Comparison of ENCODE assay signal across 19 cellular contexts in the genomic region with DNA sequence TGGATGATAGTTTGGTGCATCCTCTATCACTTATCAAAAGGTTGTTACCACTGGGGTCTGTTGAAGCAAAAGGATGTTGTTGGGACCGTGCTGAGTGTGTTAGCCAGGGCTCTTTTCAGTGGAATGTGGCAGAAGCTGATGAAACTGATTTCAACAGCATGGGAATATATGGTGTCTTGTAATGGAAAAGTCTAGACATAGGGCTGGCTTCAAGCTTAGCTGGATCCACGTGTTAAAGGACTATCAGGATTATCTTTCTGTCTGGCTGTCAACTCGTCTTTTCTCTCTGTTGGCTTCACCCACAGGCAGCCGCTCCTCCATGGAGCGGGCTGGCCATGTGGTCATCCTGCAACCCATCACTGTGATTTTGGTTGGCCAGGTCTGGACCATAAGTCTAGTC. TPM values are rescaled to one million over a fixed set of nuclear protein-coding genes. Genes with fewer than 3 reads are reported as not detected.
DNase-seq lines count a peak whose midpoint lies in the region; ATAC-seq, FAIRE-seq and TF ChIP-seq lines count a peak whose summit lies in the region.
"Had no signal": no experiment of that assay in that cellular context is flagged by ENCODE, and none has a peak within 500 bp of the region (broad histone marks: within the 10 kb centered on the region; RNA-seq: fewer than 3 reads in every experiment).

No MANE protein-coding gene starts in this region.

- H2BK15ac ChIP-seq in mesenchymal stem cell (ENCODE audit: low read depth, poor library complexity, severe bottlenecking) = no peak overlapping the region

- H3K27me3 ChIP-seq in astrocyte (ENCODE audit: insufficient read depth, low read length) (no peaks in the 10 kb centered on the region), mesenchymal stem cell (ENCODE audit: control insufficient read depth in 1 of 2, insufficient read depth in 1 of 2, low read length in 2 of 2) (no peaks in the 10 kb centered on the region)
- H3K27me3 ChIP-seq: BLaER1 had no signal

- no peak for TF ChIP-seq CTCF in astrocyte (IDR thresholded peaks at IDR 0.05; ENCODE audit: insufficient read depth, low read depth, low read length)

- WGBS in mesenchymal stem cell = 69% methylated on average over 5 of the region's 5 CpGs

- H4K91ac ChIP-seq in mesenchymal stem cell (ENCODE audit: low read length) = no peak overlapping the region

- no peak overlapping the region for H3K14ac ChIP-seq in mesenchymal stem cell (ENCODE audit: low read length in 2 of 2)

- DNase-seq in GM03348 (ENCODE audit: low spot score) (peak; percentile 20), astrocyte (ENCODE audit: low read depth) (no peak), mesenchymal stem cell (peak; percentile 43), NOMO-1 treated with dmso at 0.1 percent for 144 hours (lab: John Stamatoyannopoulos, UW; ENCODE audit: unreplicated experiment) (no peak), NCI-H1092 (lab: John Stamatoyannopoulos, UW) (no peak), dermis blood vessel endothelial cell (no peak)
- DNase-seq: Caco-2; CD8-positive, alpha-beta memory T cell; DND-41; GF-D8; IMR-90 had no signal

- H2BK12ac ChIP-seq in mesenchymal stem cell (ENCODE audit: low read length in 2 of 2) = no peak overlapping the region

- H3K4me1 Mint-ChIP-seq in astrocyte (ENCODE audit: low read depth, unreplicated experiment) = peaks cover 5% of the 10 kb centered on the region
- H3K4me1 Mint-ChIP-seq in stimulated activated memory B cell treated with anti-CD40 and anti-IgM and Interleukin-4, amounts not matched to agents 10 μg/mL and 1 μg/mL and 100 μg/mL, for 72 hours = peaks cover 80% of the 10 kb centered on the region

- H4K20me1 ChIP-seq in astrocyte (ENCODE audit: insufficient read depth, low read length) = peaks cover 37% of the 10 kb centered on the region

- no peaks in the 10 kb centered on the region for H3K36me3 ChIP-seq in astrocyte (ENCODE audit: insufficient read depth, low read length)
- peaks cover 0 to 11% of the 10 kb centered on the region in 2 experiments for H3K36me3 ChIP-seq in mesenchymal stem cell (ENCODE audit: control insufficient read depth in 1 of 2, insufficient read depth in 2 of 2, low read depth in 1 of 2, low read length in 2 of 2)

- H3K9me3 ChIP-seq in astrocyte (ENCODE audit: insufficient read depth, low read depth, low read length) = no peaks in the 10 kb centered on the region
- no peaks in the 10 kb centered on the region for H3K9me3 ChIP-seq in mesenchymal stem cell (ENCODE audit: control insufficient read depth, low read length)
- H3K9me3 ChIP-seq: BLaER1, Caco-2 had no signal

- no peak overlapping the region for H2AFZ ChIP-seq in astrocyte (ENCODE audit: low read depth, low read length)
- no peak overlapping the region for H2AFZ ChIP-seq in mesenchymal stem cell (ENCODE audit: low read depth, low read length)

- H3K4me1 ChIP-seq in astrocyte (ENCODE audit: insufficient read depth, low read length) (no peaks in the 10 kb centered on the region), mesenchymal stem cell (ENCODE audit: control insufficient read depth, insufficient read depth, low read depth, low read length) (peaks cover 16% of the 10 kb centered on the region)
- H3K4me1 ChIP-seq: Caco-2 had no signal

- no peak overlapping the region for H2BK120ac ChIP-seq in mesenchymal stem cell (ENCODE audit: low read depth, low read length)

- H3K4me3 ChIP-seq in astrocyte (ENCODE audit: insufficient read depth, low read depth, low read length) = no peak overlapping the region
- no peak overlapping the region for H3K4me3 ChIP-seq in mesenchymal stem cell (ENCODE audit: insufficient read depth in 1 of 2, low read depth in 1 of 2, low read length in 2 of 2)
- H3K4me3 ChIP-seq: BLaER1 had no signal

- peaks cover 2% of the 10 kb centered on the region for H3K36me3 Mint-ChIP-seq in astrocyte (ENCODE audit: low read depth, unreplicated experiment)
- peaks cover 51% of the 10 kb centered on the region for H3K36me3 Mint-ChIP-seq in stimulated activated memory B cell treated with anti-CD40 and anti-IgM and Interleukin-4, amounts not matched to agents 10 μg/mL and 1 μg/mL and 100 μg/mL, for 72 hours

- H3K9me3 Mint-ChIP-seq in astrocyte (ENCODE audit: unreplicated experiment) = no peaks in the 10 kb centered on the region
- H3K9me3 Mint-ChIP-seq in stimulated activated memory B cell treated with anti-CD40 and anti-IgM and Interleukin-4, amounts not matched to agents 10 μg/mL and 1 μg/mL and 100 μg/mL, for 72 hours = no peaks in the 10 kb centered on the region
- H3K9me3 Mint-ChIP-seq: CD8-positive, alpha-beta memory T cell had no signal

- H3K4me3 Mint-ChIP-seq in astrocyte (ENCODE audit: unreplicated experiment) = peak overlapping the region; percentile 34
- H3K4me3 Mint-ChIP-seq in stimulated activated memory B cell treated with anti-CD40 and anti-IgM and Interleukin-4, amounts not matched to agents 10 μg/mL and 1 μg/mL and 100 μg/mL, for 72 hours = no peak overlapping the region
- H3K4me3 Mint-ChIP-seq: CD8-positive, alpha-beta memory T cell had no signal

- peaks cover 29% of the 10 kb centered on the region for H3K79me2 ChIP-seq in astrocyte (ENCODE audit: insufficient read depth, low read length)

- H3K4me2 ChIP-seq in astrocyte (ENCODE audit: low read length) = no peak overlapping the region
- H3K4me2 ChIP-seq in mesenchymal stem cell (ENCODE audit: low read length, poor library complexity, severe bottlenecking) = no peak overlapping the region

- no peak overlapping the region for H2BK5ac ChIP-seq in mesenchymal stem cell (ENCODE audit: low read depth, low read length, poor library complexity, severe bottlenecking)

- H3K4ac ChIP-seq in mesenchymal stem cell (ENCODE audit: low read depth in 1 of 2, low read length in 2 of 2) = no peak overlapping the region

- no peak for ATAC-seq in stimulated activated memory B cell treated with anti-CD40 and anti-IgM and Interleukin-4, amounts not matched to agents 10 μg/mL and 1 μg/mL and 100 μg/mL, for 72 hours
- no peak for ATAC-seq in GM19395 (IDR thresholded peaks at IDR 0.05; ENCODE audit: unreplicated experiment)
- ATAC-seq: HCT116 had no signal

- H3K27ac ChIP-seq in astrocyte (ENCODE audit: low read depth, low read length) = no peak overlapping the region
- no peak overlapping the region for H3K27ac ChIP-seq in mesenchymal stem cell (ENCODE audit: low read length, poor library complexity, severe bottlenecking)
- H3K27ac ChIP-seq: BLaER1 had no signal

- H2AK5ac ChIP-seq in mesenchymal stem cell (ENCODE audit: low read length, severe bottlenecking) = no peak overlapping the region

- peak overlapping the region; percentile 77 for H3K27ac Mint-ChIP-seq in astrocyte (ENCODE audit: unreplicated experiment)
- H3K27ac Mint-ChIP-seq in stimulated activated memory B cell treated with anti-CD40 and anti-IgM and Interleukin-4, amounts not matched to agents 10 μg/mL and 1 μg/mL and 100 μg/mL, for 72 hours = peak overlapping the region; percentile 29

- H3K79me1 ChIP-seq in mesenchymal stem cell (replicated peaks; ENCODE audit: low read length, poor library complexity, severe bottlenecking) = peaks cover 31% of the 10 kb centered on the region

- no peak overlapping the region for H3K18ac ChIP-seq in mesenchymal stem cell (ENCODE audit: low read depth in 1 of 2, low read length in 2 of 2)

- no peak overlapping the region for H4K8ac ChIP-seq in mesenchymal stem cell (ENCODE audit: low read length)

- no peak overlapping the region for H3K23ac ChIP-seq in mesenchymal stem cell (ENCODE audit: low read length in 2 of 2)

- FAIRE-seq in astrocyte (lab: Jason Lieb, UNC) = no peak
- FAIRE-seq: A204.1, H54 had no signal

- H3K9ac ChIP-seq in astrocyte (ENCODE audit: low read length) = no peak overlapping the region
- no peak overlapping the region for H3K9ac ChIP-seq in mesenchymal stem cell (ENCODE audit: low read length)
- H3K9ac ChIP-seq: BLaER1 had no signal

- H3K27me3 Mint-ChIP-seq in astrocyte (ENCODE audit: low read depth, unreplicated experiment) = no peaks in the 10 kb centered on the region
- H3K27me3 Mint-ChIP-seq in stimulated activated memory B cell treated with anti-CD40 and anti-IgM and Interleukin-4, amounts not matched to agents 10 μg/mL and 1 μg/mL and 100 μg/mL, for 72 hours = no peaks in the 10 kb centered on the region
- H3K27me3 Mint-ChIP-seq: CD8-positive, alpha-beta memory T cell had no signal

RNA-seq across cellular contexts. Expression of a gene that starts 8.7 kb away (rescaled TPM):
- total RNA-seq in astrocyte (11.3 and 14.8 TPM in 2 replicates), dermis blood vessel endothelial cell (16.5 and 18.5 TPM in 2 replicates)
- polyA plus RNA-seq in mesenchymal stem cell (2013, experiment 1 of 2) = 5.0 TPM
- 4.9 TPM for polyA plus RNA-seq in mesenchymal stem cell (2013, experiment 2 of 2)

RNA-seq across cellular contexts. Expression of a gene that starts 20.2 kb away (rescaled TPM):
- not detected in 2 replicates for total RNA-seq in astrocyte
- 0.07 TPM for polyA plus RNA-seq in mesenchymal stem cell (2013, experiment 1 of 2)
- polyA plus RNA-seq in mesenchymal stem cell (2013, experiment 2 of 2) = not detected
- not detected in 2 replicates for total RNA-seq in dermis blood vessel endothelial cell
- total RNA-seq: Caco-2; CD8-positive, alpha-beta memory T cell; HT-29; IMR-90 had no signal
- polyA plus RNA-seq: AG04450; CD8-positive, alpha-beta memory T cell; IMR-90 had no signal

RNA-seq across cellular contexts. Expression of a gene that starts 43.4 kb away (rescaled TPM):
- total RNA-seq in astrocyte = 7.8 and 10.3 TPM in 2 replicates
- polyA plus RNA-seq in mesenchymal stem cell (2013, experiment 1 of 2) = 0.47 TPM
- 1.4 TPM for polyA plus RNA-seq in mesenchymal stem cell (2013, experiment 2 of 2)
- total RNA-seq in dermis blood vessel endothelial cell = 1.0 and 3.6 TPM in 2 replicates

Comparison
In these comparisons a context has a peak if more than half of its experiments do, and no peak if none do; other contexts are left out.
1. DNase-seq: peak in GM03348 (single experiment) and mesenchymal stem cell (single experiment); none in astrocyte (single experiment), NOMO-1 treated with dmso at 0.1 percent for 144 hours (single experiment), NCI-H1092 (single experiment) and dermis blood vessel endothelial cell (single experiment).